16 cellular contexts compared by ENCODE assay signal in the genomic region with DNA sequence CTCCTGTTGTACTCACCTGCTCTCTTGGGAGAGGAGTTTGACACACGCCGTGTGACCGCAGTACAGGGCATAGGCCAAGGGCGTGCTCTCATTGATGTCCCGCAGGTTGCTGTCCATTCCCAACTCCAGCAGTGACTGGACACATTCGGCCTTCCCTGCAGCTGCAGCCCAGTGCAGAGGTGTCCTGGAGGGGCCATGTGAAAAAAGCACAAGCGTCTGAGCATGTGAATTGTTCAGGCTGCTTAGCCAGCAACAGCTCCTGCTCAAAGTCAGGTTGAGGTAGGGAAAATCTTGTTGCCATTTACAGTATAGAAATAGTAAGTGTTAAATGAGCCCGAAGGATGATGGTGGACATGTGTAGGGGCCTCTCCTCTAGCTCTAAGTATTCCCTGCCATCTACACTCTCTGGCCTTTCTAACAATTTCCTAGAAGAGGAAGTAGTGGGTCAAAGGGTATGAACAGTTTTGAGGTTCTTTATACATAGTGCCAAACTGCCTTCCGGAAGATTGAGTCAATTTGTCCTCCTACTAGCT.
DNase-seq lines count a peak whose midpoint lies in the region; TF ChIP-seq lines count a peak whose summit lies in the region.
"Had no signal": no experiment of that assay in that cellular context is flagged by ENCODE, and none has a peak within 500 bp of the region (broad histone marks: within the 10 kb centered on the region; RNA-seq: fewer than 3 reads in every experiment).

No MANE protein-coding gene starts in this region.

- CTCF ChIA-PET in activated naive CD4-positive, alpha-beta T cell treated with anti-CD3 and anti-CD28 coated beads for 36 hours (lab: Charles Lee): no interaction called here

- peaks cover 2% of the 10 kb centered on the region for H3K9me3 Mint-ChIP-seq in activated naive CD4-positive, alpha-beta T cell treated with anti-CD3 and anti-CD28 coated beads for 36 hours
- H3K9me3 Mint-ChIP-seq in activated T-helper 2 cell treated with anti-CD3 and anti-CD28 coated beads, Interferon-gamma antibody, Interleukin-2, Interleukin-4, amounts not matched to agents 10 μg/mL and 5 μg/mL and 100 μg/mL, durations not matched to agents 14 hours and 24 hours and 36 hours: no peaks in the 10 kb centered on the region
- no peaks in the 10 kb centered on the region for H3K9me3 Mint-ChIP-seq in nephron
- H3K9me3 Mint-ChIP-seq: activated CD8-positive, alpha-beta T cell treated with anti-CD3 and anti-CD28 coated beads for 36 hours; stimulated activated memory B cell treated with anti-CD40 and anti-IgM and Interleukin-4, amounts not matched to agents 10 μg/mL and 1 μg/mL and 100 μg/mL, for 72 hours had no signal

- H3K36me3 Mint-ChIP-seq in activated naive CD4-positive, alpha-beta T cell treated with anti-CD3 and anti-CD28 coated beads for 36 hours (ENCODE audit: low read depth): peaks cover 11% of the 10 kb centered on the region
- H3K36me3 Mint-ChIP-seq in activated T-helper 2 cell treated with anti-CD3 and anti-CD28 coated beads, Interferon-gamma antibody, Interleukin-2, Interleukin-4, amounts not matched to agents 10 μg/mL and 5 μg/mL and 100 μg/mL, durations not matched to agents 14 hours and 24 hours and 36 hours (ENCODE audit: low read depth): peaks cover 19% of the 10 kb centered on the region
- no peaks in the 10 kb centered on the region for H3K36me3 Mint-ChIP-seq in nephron (ENCODE audit: low read depth)
- H3K36me3 Mint-ChIP-seq: stimulated activated memory B cell treated with anti-CD40 and anti-IgM and Interleukin-4, amounts not matched to agents 10 μg/mL and 1 μg/mL and 100 μg/mL, for 72 hours had no signal

- H3K4me1 Mint-ChIP-seq in activated naive CD4-positive, alpha-beta T cell treated with anti-CD3 and anti-CD28 coated beads for 36 hours (ENCODE audit: low read depth): peaks cover 14% of the 10 kb centered on the region
- peaks cover 11% of the 10 kb centered on the region for H3K4me1 Mint-ChIP-seq in activated T-helper 2 cell treated with anti-CD3 and anti-CD28 coated beads, Interferon-gamma antibody, Interleukin-2, Interleukin-4, amounts not matched to agents 10 μg/mL and 5 μg/mL and 100 μg/mL, durations not matched to agents 14 hours and 24 hours and 36 hours (ENCODE audit: low read depth)
- peaks cover under 1% of the 10 kb centered on the region for H3K4me1 Mint-ChIP-seq in nephron
- H3K4me1 Mint-ChIP-seq: stimulated activated memory B cell treated with anti-CD40 and anti-IgM and Interleukin-4, amounts not matched to agents 10 μg/mL and 1 μg/mL and 100 μg/mL, for 72 hours had no signal

- H3K27ac Mint-ChIP-seq in activated naive CD4-positive, alpha-beta T cell treated with anti-CD3 and anti-CD28 coated beads for 36 hours: peak overlapping the region; percentile 63
- no peak overlapping the region for H3K27ac Mint-ChIP-seq in activated T-helper 2 cell treated with anti-CD3 and anti-CD28 coated beads, Interferon-gamma antibody, Interleukin-2, Interleukin-4, amounts not matched to agents 10 μg/mL and 5 μg/mL and 100 μg/mL, durations not matched to agents 14 hours and 24 hours and 36 hours
- peak overlapping the region in 2 of 3 experiments; percentile 40 to 49 for H3K27ac Mint-ChIP-seq in nephron
- H3K27ac Mint-ChIP-seq: activated CD8-positive, alpha-beta T cell treated with anti-CD3 and anti-CD28 coated beads for 36 hours; stimulated activated memory B cell treated with anti-CD40 and anti-IgM and Interleukin-4, amounts not matched to agents 10 μg/mL and 1 μg/mL and 100 μg/mL, for 72 hours had no signal

- no peak for DNase-seq in activated naive CD4-positive, alpha-beta T cell treated with anti-CD3 and anti-CD28 coated beads for 36 hours
- DNase-seq in activated naive CD4-positive, alpha-beta T cell treated with anti-CD3 and anti-CD28 coated beads, Interleukin-2, amount 50 U/mL, for 16 hours: no peak
- peak; percentile 86 for DNase-seq in MV-4-11 (lab: John Stamatoyannopoulos, UW)
- no peak for DNase-seq in activated T-helper 2 cell treated with anti-CD3 and anti-CD28 coated beads, Interferon-gamma antibody, Interleukin-2, Interleukin-4, amounts not matched to agents 10 μg/mL and 5 μg/mL and 100 μg/mL, durations not matched to agents 14 hours and 24 hours and 36 hours (ENCODE audit: low spot score)
- DNase-seq in NCI-H1436 (lab: John Stamatoyannopoulos, UW): no peak
- DNase-seq in NCI-H2107 (lab: John Stamatoyannopoulos, UW): no peak
- DNase-seq in NCI-H2107 treated with DMSO at 0.1 percent for 48 hours (lab: John Stamatoyannopoulos, UW; ENCODE audit: unreplicated experiment): no peak
- DNase-seq: activated CD8-positive, alpha-beta T cell treated with anti-CD3 and anti-CD28 coated beads for 36 hours; cortex of kidney; EL; midbrain; NCI-H2081 treated with DMSO at 0.1 percent for 48 hours; Right ventricle myocardium superior; upper lobe of left lung had no signal

- no peak for TF ChIP-seq CTCF in nephron (IDR thresholded peaks at IDR 0.05; ENCODE audit: unreplicated experiment in 3 of 3)

- H3K27me3 Mint-ChIP-seq in activated naive CD4-positive, alpha-beta T cell treated with anti-CD3 and anti-CD28 coated beads for 36 hours (ENCODE audit: low read depth): no peaks in the 10 kb centered on the region
- H3K27me3 Mint-ChIP-seq in activated T-helper 2 cell treated with anti-CD3 and anti-CD28 coated beads, Interferon-gamma antibody, Interleukin-2, Interleukin-4, amounts not matched to agents 10 μg/mL and 5 μg/mL and 100 μg/mL, durations not matched to agents 14 hours and 24 hours and 36 hours (ENCODE audit: low read depth): no peaks in the 10 kb centered on the region
- no peaks in the 10 kb centered on the region for H3K27me3 Mint-ChIP-seq in nephron (ENCODE audit: low read depth)
- H3K27me3 Mint-ChIP-seq: activated CD8-positive, alpha-beta T cell treated with anti-CD3 and anti-CD28 coated beads for 36 hours had no signal

- intact Hi-C loops in activated naive CD4-positive, alpha-beta T cell treated with anti-CD3 and anti-CD28 coated beads for 36 hours (cut with micrococcal nuclease): loop anchor here (1.0 kb wide), 1 partner anchor 9 kb away; no protein-coding TSS in a partner anchor
- intact Hi-C loops in activated T-helper 2 cell treated with anti-CD3 and anti-CD28 coated beads, Interferon-gamma antibody, Interleukin-2, Interleukin-4, amounts not matched to agents 10 μg/mL and 5 μg/mL and 100 μg/mL, durations not matched to agents 14 hours and 24 hours and 36 hours (cut with micrococcal nuclease): no loop called here

- H3K4me3 Mint-ChIP-seq in activated naive CD4-positive, alpha-beta T cell treated with anti-CD3 and anti-CD28 coated beads for 36 hours: no peak overlapping the region
- H3K4me3 Mint-ChIP-seq in activated T-helper 2 cell treated with anti-CD3 and anti-CD28 coated beads, Interferon-gamma antibody, Interleukin-2, Interleukin-4, amounts not matched to agents 10 μg/mL and 5 μg/mL and 100 μg/mL, durations not matched to agents 14 hours and 24 hours and 36 hours (ENCODE audit: low read depth): peak overlapping the region; percentile 54
- no peak overlapping the region for H3K4me3 Mint-ChIP-seq in nephron
- H3K4me3 Mint-ChIP-seq: activated CD8-positive, alpha-beta T cell treated with anti-CD3 and anti-CD28 coated beads for 36 hours; stimulated activated memory B cell treated with anti-CD40 and anti-IgM and Interleukin-4, amounts not matched to agents 10 μg/mL and 1 μg/mL and 100 μg/mL, for 72 hours had no signal
